Comparison of ENCODE assay signal across 1 cellular context in genomic region chr6:75748743-75749538, GRCh38.
TF ChIP-seq lines count a peak whose summit lies in the region.

TSS of gene MYO6 (plus strand) at chr6:75749239. CDS start at chr6:75817548, 68,309 bp downstream.

TF ChIP-seq in HEK293, 187 proteins besides CTCF, POLR2A, EP300 and RAD21 (continued from another document and continues in another):
- TF ChIP-seq ZNF639 (tag by site-specific recombination; IDR thresholded peaks at IDR 0.05): 0 out of 2 replicates have a peak, but pooled peaks have one; percentile 10
- peak; percentile 72; the same call in 1 of the 2 replicates for TF ChIP-seq ZBTB48 (tag by site-specific recombination; IDR thresholded peaks at IDR 0.05)
- no peak for TF ChIP-seq ZNF670 (tag by site-specific recombination; IDR thresholded peaks at IDR 0.05; ENCODE audit: low read depth)
- TF ChIP-seq GLI4 (tag by site-specific recombination; IDR thresholded peaks at IDR 0.05): no peak
- TF ChIP-seq KLF1 (tag by site-specific recombination; IDR thresholded peaks at IDR 0.05): 0 out of 2 replicates have a peak, but pooled peaks have one; percentile 31
- TF ChIP-seq ZNF133 (tag by site-specific recombination; IDR thresholded peaks at IDR 0.05): no peak
- TF ChIP-seq ZFP69B (tag by site-specific recombination; IDR thresholded peaks at IDR 0.05): no peak; the same call in 1 of the 2 replicates
- TF ChIP-seq ZNF488 (tag by site-specific recombination; IDR thresholded peaks at IDR 0.05): no peak
- no peak for TF ChIP-seq BCL11A (tag by site-specific recombination; IDR thresholded peaks at IDR 0.05; ENCODE audit: low read depth)
- TF ChIP-seq GLIS2 (tag by site-specific recombination; IDR thresholded peaks at IDR 0.05): peak; percentile 70
- no peak for TF ChIP-seq KLF16 (tag by site-specific recombination; IDR thresholded peaks at IDR 0.05)
- TF ChIP-seq ZNF654 (tag by site-specific recombination; IDR thresholded peaks at IDR 0.05; ENCODE audit: low read depth): no peak
- peak; percentile 98 for TF ChIP-seq ZBTB8A (tag by site-specific recombination; IDR thresholded peaks at IDR 0.05)
- no peak for TF ChIP-seq ZNF776 (tag by site-specific recombination; IDR thresholded peaks at IDR 0.05; ENCODE audit: borderline replicate concordance)
- no peak for TF ChIP-seq ZNF311 (tag by site-specific recombination; IDR thresholded peaks at IDR 0.05; ENCODE audit: borderline replicate concordance)
- TF ChIP-seq ZNF677 (tag by site-specific recombination; IDR thresholded peaks at IDR 0.05): no peak
- TF ChIP-seq ZNF362 (tag by site-specific recombination; IDR thresholded peaks at IDR 0.05): no peak
- no peak for TF ChIP-seq ZBTB1 (tag by site-specific recombination; IDR thresholded peaks at IDR 0.05)
- TF ChIP-seq ZNF548 (tag by site-specific recombination; IDR thresholded peaks at IDR 0.05): no peak
- no peak for TF ChIP-seq ZNF174 (tag by site-specific recombination; IDR thresholded peaks at IDR 0.05)
- no peak for TF ChIP-seq TCF7L2 (IDR thresholded peaks at IDR 0.05; ENCODE audit: borderline replicate concordance, low read depth, low read length)
- no peak for TF ChIP-seq PRDM10 (tag by site-specific recombination; IDR thresholded peaks at IDR 0.05)
- no peak for TF ChIP-seq SCRT2 (tag by site-specific recombination; IDR thresholded peaks at IDR 0.05)
- peak; percentile 51; the same call in 1 of the 2 replicates for TF ChIP-seq ZNF423 (tag by site-specific recombination; IDR thresholded peaks at IDR 0.05)
- 0 out of 2 replicates have a peak, but pooled peaks have one; percentile 37 for TF ChIP-seq ZNF704 (tag by site-specific recombination; IDR thresholded peaks at IDR 0.05)
- TF ChIP-seq IKZF3 (tag by site-specific recombination; IDR thresholded peaks at IDR 0.05): no peak; the same call in 1 of the 2 replicates
- no peak for TF ChIP-seq ZNF449 (tag by site-specific recombination; IDR thresholded peaks at IDR 0.05)
- TF ChIP-seq ZNF354C (tag by site-specific recombination; IDR thresholded peaks at IDR 0.05; ENCODE audit: borderline replicate concordance, low read depth): no peak
- no peak for TF ChIP-seq ZNF792 (tag by site-specific recombination; IDR thresholded peaks at IDR 0.05)
- TF ChIP-seq HOXA7 (CRISPR knock-in tag; IDR thresholded peaks at IDR 0.05; ENCODE audit: borderline replicate concordance): no peak
- peak; percentile 65; the same call in 1 of the 2 replicates for TF ChIP-seq ZNF2 (tag by site-specific recombination; IDR thresholded peaks at IDR 0.05)
- TF ChIP-seq BCL6B (tag by site-specific recombination; IDR thresholded peaks at IDR 0.05): no peak
- TF ChIP-seq HIC1 (tag by site-specific recombination; IDR thresholded peaks at IDR 0.05): no peak
- TF ChIP-seq ZFP41 (tag by site-specific recombination; IDR thresholded peaks at IDR 0.05; ENCODE audit: borderline replicate concordance): no peak
- TF ChIP-seq ZNF626 (tag by site-specific recombination; IDR thresholded peaks at IDR 0.05): no peak
- TF ChIP-seq ZNF426 (tag by site-specific recombination; IDR thresholded peaks at IDR 0.05): no peak
- no peak for TF ChIP-seq MZF1 (tag by site-specific recombination; IDR thresholded peaks at IDR 0.05; ENCODE audit: borderline replicate concordance)
- TF ChIP-seq ZXDB (tag by site-specific recombination; IDR thresholded peaks at IDR 0.05): peak; percentile 99
- no peak for TF ChIP-seq ZNF202 (tag by site-specific recombination; IDR thresholded peaks at IDR 0.05; ENCODE audit: borderline replicate concordance)
- TF ChIP-seq PRDM6 (tag by site-specific recombination; IDR thresholded peaks at IDR 0.05): no peak
- no peak for TF ChIP-seq ZNF248 (tag by site-specific recombination; IDR thresholded peaks at IDR 0.05)
- no peak for TF ChIP-seq ZNF148 (tag by site-specific recombination; IDR thresholded peaks at IDR 0.05; ENCODE audit: borderline replicate concordance)
- TF ChIP-seq FEZF1 (tag by site-specific recombination; IDR thresholded peaks at IDR 0.05): no peak
